ENCODE assay signal across 22 cellular contexts in genomic region chr7:98058186-98058585, GRCh38. TPM values are rescaled to one million over a fixed set of nuclear protein-coding genes. Genes with fewer than 3 reads are reported as not detected.
DNase-seq lines count a peak whose midpoint lies in the region; ATAC-seq and TF ChIP-seq lines count a peak whose summit lies in the region.
"Had no signal": no experiment of that assay in that cellular context is flagged by ENCODE, and none has a peak within 500 bp of the region (broad histone marks: within the 10 kb centered on the region; RNA-seq: fewer than 3 reads in every experiment).

No MANE protein-coding gene starts in this region.

- H3K36me3 ChIP-seq in HEK293 (ENCODE audit: control insufficient read depth in 2 of 2, insufficient read depth in 1 of 2, low read length in 2 of 2) (no peaks in the 10 kb centered on the region), vagina (no peaks in the 10 kb centered on the region)
- H3K36me3 ChIP-seq: BE2C had no signal

- no peak for TF ChIP-seq POLR2A in vagina (IDR thresholded peaks at IDR 0.05)

- CTCF ChIA-PET in HEK293 (lab: Yijun Ruan, JAX): no interaction called here
- CTCF ChIA-PET in activated CD4-positive, alpha-beta T cell treated with anti-CD3 and anti-CD28 coated beads for 36 hours (lab: Charles Lee): interaction anchor here (0.5 kb wide), 1 partner anchor 1753 kb away, joined by 3 read pairs; no protein-coding TSS in a partner anchor

- ATAC-seq in T-helper 17 cell (no peak), esophagus mucosa (peak; percentile 80), HG03520 (IDR thresholded peaks at IDR 0.05; ENCODE audit: unreplicated experiment) (no peak)
- ATAC-seq in activated CD4-positive, alpha-beta T cell treated with anti-CD3 and anti-CD28 coated beads for 36 hours: no peak
- ATAC-seq: HCT116 had no signal

- H3K4me1 ChIP-seq in HEK293 (ENCODE audit: control insufficient read depth, insufficient read depth, low read length): no peaks in the 10 kb centered on the region
- H3K4me1 ChIP-seq in vagina: peaks cover 5% of the 10 kb centered on the region
- H3K4me1 ChIP-seq: BE2C had no signal

- DNase-seq in T-helper 17 cell (no peak), vagina (ENCODE audit: extremely low spot score in 2 of 2) (no peak)
- no peak for DNase-seq in activated CD4-positive, alpha-beta T cell treated with anti-CD3 and anti-CD28 coated beads for 36 hours
- no peak for DNase-seq in stimulated activated CD4-positive, alpha-beta T cell treated with anti-CD3 and anti-CD28 coated beads, Interleukin-12 subunit alpha, Interleukin-12 subunit beta, amount 100 ng/mL, for 4 hours
- DNase-seq: BE2C; CD4-positive, alpha-beta T cell; COR-L47; DMS79; GOT3; Kasumi-1; NCI-H1694; NCI-H2081; NCI-H2171 treated with DMSO at 0.1 percent for 48 hours; NCI-H446; NCI-H526; Right ventricle myocardium superior had no signal

- no peaks in the 10 kb centered on the region for H3K36me3 Mint-ChIP-seq in T-helper 17 cell (ENCODE audit: low read depth)
- no peaks in the 10 kb centered on the region for H3K36me3 Mint-ChIP-seq in activated CD4-positive, alpha-beta T cell treated with anti-CD3 and anti-CD28 coated beads for 36 hours (ENCODE audit: low read depth)
- H3K36me3 Mint-ChIP-seq: IgD-negative memory B cell had no signal

- H3K4me3 ChIP-seq in HEK293 (ENCODE audit: low read depth, low read length) (no peak overlapping the region), vagina (no peak overlapping the region)
- H3K4me3 ChIP-seq: SK-N-MC had no signal

- H3K9me3 ChIP-seq in HEK293 (ENCODE audit: control insufficient read depth, insufficient read depth, low read depth, low read length): no peaks in the 10 kb centered on the region
- H3K9me3 ChIP-seq in T-helper 17 cell (ENCODE audit: control insufficient read depth, low read length, poor library complexity, severe bottlenecking): no peaks in the 10 kb centered on the region
- H3K9me3 ChIP-seq in vagina: no peaks in the 10 kb centered on the region
- H3K9me3 ChIP-seq: BE2C had no signal

- no peak overlapping the region for H3K4me3 Mint-ChIP-seq in T-helper 17 cell
- H3K4me3 Mint-ChIP-seq in activated CD4-positive, alpha-beta T cell treated with anti-CD3 and anti-CD28 coated beads for 36 hours: no peak overlapping the region
- H3K4me3 Mint-ChIP-seq: CD4-positive, alpha-beta T cell; IgD-negative memory B cell had no signal

- peaks cover 28% of the 10 kb centered on the region for H3K27me3 Mint-ChIP-seq in T-helper 17 cell
- H3K27me3 Mint-ChIP-seq in activated CD4-positive, alpha-beta T cell treated with anti-CD3 and anti-CD28 coated beads for 36 hours: peaks cover 4% of the 10 kb centered on the region

- H3K9me3 Mint-ChIP-seq in activated CD4-positive, alpha-beta T cell treated with anti-CD3 and anti-CD28 coated beads for 36 hours (ENCODE audit: low read depth): no peaks in the 10 kb centered on the region
- H3K9me3 Mint-ChIP-seq: CD4-positive, alpha-beta T cell had no signal

- H3K27ac Mint-ChIP-seq in T-helper 17 cell: peak overlapping the region; percentile 54
- H3K27ac Mint-ChIP-seq in activated CD4-positive, alpha-beta T cell treated with anti-CD3 and anti-CD28 coated beads for 36 hours: no peak overlapping the region
- H3K27ac Mint-ChIP-seq: CD4-positive, alpha-beta T cell had no signal

- no peaks in the 10 kb centered on the region for H3K27me3 ChIP-seq in vagina
- H3K27me3 ChIP-seq: BE2C had no signal

- POLR2A ChIA-PET in HEK293 (lab: Yijun Ruan, JAX): no interaction called here
- POLR2A ChIA-PET in activated CD4-positive, alpha-beta T cell treated with anti-CD3 and anti-CD28 coated beads for 36 hours (lab: Charles Lee): no interaction called here

- intact Hi-C loops in vagina (cut with DNase I): no loop called here
- intact Hi-C loops in activated CD4-positive, alpha-beta T cell treated with anti-CD3 and anti-CD28 coated beads for 36 hours (cut with DNase I, micrococcal nuclease): no loop called here

- TF ChIP-seq CTCF in HEK293 (tag by site-specific recombination; IDR thresholded peaks at IDR 0.05) (no peak), vagina (IDR thresholded peaks at IDR 0.05) (no peak)

- H3K4me1 Mint-ChIP-seq in T-helper 17 cell: peaks cover 5% of the 10 kb centered on the region
- H3K4me1 Mint-ChIP-seq in activated CD4-positive, alpha-beta T cell treated with anti-CD3 and anti-CD28 coated beads for 36 hours: no peaks in the 10 kb centered on the region
- H3K4me1 Mint-ChIP-seq: IgD-negative memory B cell had no signal

- H3K27ac ChIP-seq in HEK293 (ENCODE audit: extremely low read depth, low read depth, low read length) (no peak overlapping the region), vagina (peak overlapping the region; percentile 30)
- H3K27ac ChIP-seq: SK-N-MC had no signal

TF ChIP-seq in HEK293, 187 proteins besides CTCF, POLR2A, EP300 and RAD21:
- peak; percentile 88 for TF ChIP-seq EGR2 (tag by site-specific recombination; IDR thresholded peaks at IDR 0.05; ENCODE audit: low read depth)
- peak; percentile 65; the same call in 1 of the 2 replicates for TF ChIP-seq ZFHX2 (tag by site-specific recombination; conservative IDR thresholded peaks at IDR 0.05)
- no peak for TF ChIP-seq ZNF501 (tag by site-specific recombination; IDR thresholded peaks at IDR 0.05)
- TF ChIP-seq GFI1B (tag by site-specific recombination; IDR thresholded peaks at IDR 0.05): no peak

RNA-seq across cellular contexts. Expression of gene LMTK2, which starts 48.5 kb away (rescaled TPM):
- total RNA-seq in T-helper 17 cell (10 to 100 TPM; 16.6 to 35.0 TPM), esophagus mucosa (17.5 TPM), vagina (21.6 TPM)
- total RNA-seq in activated CD4-positive, alpha-beta T cell treated with anti-CD3 and anti-CD28 coated beads for 36 hours: 10 to 100 TPM in 1 of 2 experiments, 1 to 10 TPM in 1; 10.0 to 16.9 TPM
